In genomic region chr4:2041234-2042130, GRCh38 we compare ENCODE assay signal across 1 cellular context.
TF ChIP-seq lines count a peak whose summit lies in the region.

No MANE protein-coding gene starts in this region.

TF ChIP-seq in HepG2, 621 proteins besides CTCF, POLR2A, EP300 and RAD21 (continued from another document and continues in another):
- TF ChIP-seq, protein P1, sequence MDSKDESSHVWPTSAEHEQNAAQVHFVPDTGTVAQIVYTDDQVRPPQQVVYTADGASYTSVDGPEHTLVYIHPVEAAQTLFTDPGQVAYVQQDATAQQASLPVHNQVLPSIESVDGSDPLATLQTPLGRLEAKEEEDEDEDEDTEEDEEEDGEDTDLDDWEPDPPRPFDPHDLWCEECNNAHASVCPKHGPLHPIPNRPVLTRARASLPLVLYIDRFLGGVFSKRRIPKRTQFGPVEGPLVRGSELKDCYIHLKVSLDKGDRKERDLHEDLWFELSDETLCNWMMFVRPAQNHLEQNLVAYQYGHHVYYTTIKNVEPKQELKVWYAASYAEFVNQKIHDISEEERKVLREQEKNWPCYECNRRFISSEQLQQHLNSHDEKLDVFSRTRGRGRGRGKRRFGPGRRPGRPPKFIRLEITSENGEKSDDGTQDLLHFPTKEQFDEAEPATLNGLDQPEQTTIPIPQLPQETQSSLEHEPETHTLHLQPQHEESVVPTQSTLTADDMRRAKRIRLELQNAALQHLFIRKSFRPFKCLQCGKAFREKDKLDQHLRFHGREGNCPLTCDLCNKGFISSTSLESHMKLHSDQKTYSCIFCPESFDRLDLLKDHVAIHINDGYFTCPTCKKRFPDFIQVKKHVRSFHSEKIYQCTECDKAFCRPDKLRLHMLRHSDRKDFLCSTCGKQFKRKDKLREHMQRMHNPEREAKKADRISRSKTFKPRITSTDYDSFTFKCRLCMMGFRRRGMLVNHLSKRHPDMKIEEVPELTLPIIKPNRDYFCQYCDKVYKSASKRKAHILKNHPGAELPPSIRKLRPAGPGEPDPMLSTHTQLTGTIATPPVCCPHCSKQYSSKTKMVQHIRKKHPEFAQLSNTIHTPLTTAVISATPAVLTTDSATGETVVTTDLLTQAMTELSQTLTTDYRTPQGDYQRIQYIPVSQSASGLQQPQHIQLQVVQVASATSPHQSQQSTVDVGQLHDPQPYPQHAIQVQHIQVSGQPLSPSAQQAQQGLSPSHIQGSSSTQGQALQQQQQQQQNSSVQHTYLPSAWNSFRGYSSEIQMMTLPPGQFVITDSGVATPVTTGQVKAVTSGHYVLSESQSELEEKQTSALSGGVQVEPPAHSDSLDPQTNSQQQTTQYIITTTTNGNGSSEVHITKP (CRISPR knock-in tag; IDR thresholded peaks at IDR 0.05; ENCODE audit: low read depth): no peak
- TF ChIP-seq ZNF841 (CRISPR knock-in tag; IDR thresholded peaks at IDR 0.05; ENCODE audit: borderline replicate concordance) (no peak), ZNF350 (CRISPR knock-in tag; IDR thresholded peaks at IDR 0.05; ENCODE audit: borderline replicate concordance, low read depth) (peak; percentile 68), AHR (CRISPR knock-in tag; IDR thresholded peaks at IDR 0.05) (0 out of 2 replicates have a peak, but pooled peaks have one; percentile 46), ETV6 (CRISPR knock-in tag; conservative IDR thresholded peaks at IDR 0.05) (peak; percentile 52; the same call in 1 of the 2 replicates), KDM1A (CRISPR knock-in tag; IDR thresholded peaks at IDR 0.05) (peak; percentile 69; the same call in 1 of the 2 replicates), ZNF17 (CRISPR knock-in tag; IDR thresholded peaks at IDR 0.05) (no peak), SNAI1 (CRISPR knock-in tag; IDR thresholded peaks at IDR 0.05; ENCODE audit: borderline replicate concordance) (no peak), ZNF264 (CRISPR knock-in tag; IDR thresholded peaks at IDR 0.05) (no peak), KAT8 (CRISPR knock-in tag; IDR thresholded peaks at IDR 0.05) (0 out of 2 replicates have a peak, but pooled peaks have one; percentile 17), EZH2 (conservative IDR thresholded peaks at IDR 0.05; ENCODE audit: low read depth, low read length) (peak; percentile 94), THAP9 (CRISPR knock-in tag; IDR thresholded peaks at IDR 0.05; ENCODE audit: borderline replicate concordance) (peak; percentile 24; the same call in 1 of the 2 replicates), RXRA (CRISPR knock-in tag; IDR thresholded peaks at IDR 0.05) (peak; percentile 53; the same call in 1 of the 2 replicates), ARNT (IDR thresholded peaks at IDR 0.05) (no peak), DZIP1 (CRISPR knock-in tag; IDR thresholded peaks at IDR 0.05) (0 out of 2 replicates have a peak, but pooled peaks have one; percentile 13), POGK (CRISPR knock-in tag; conservative IDR thresholded peaks at IDR 0.05) (no peak), SAP130 (CRISPR knock-in tag; IDR thresholded peaks at IDR 0.05; ENCODE audit: low read depth) (peak; percentile 36), KDM5B (CRISPR knock-in tag; IDR thresholded peaks at IDR 0.05; ENCODE audit: borderline replicate concordance) (peak; percentile 70; the same call in 1 of the 2 replicates), ZNF776 (CRISPR knock-in tag; IDR thresholded peaks at IDR 0.05) (peak; percentile 10; the same call in 1 of the 2 replicates), RBFOX2 (IDR thresholded peaks at IDR 0.05; ENCODE audit: low read depth, low read length) (peak; percentile 54), RNF2 (conservative IDR thresholded peaks at IDR 0.05; ENCODE audit: low read depth) (0 out of 2 replicates have a peak, but pooled peaks have one; percentile 20), CAMTA2 (CRISPR knock-in tag; IDR thresholded peaks at IDR 0.05; ENCODE audit: borderline replicate concordance) (peak; percentile 83; the same call in 1 of the 2 replicates), SOX6 (IDR thresholded peaks at IDR 0.05) (no peak), SOX6 (CRISPR knock-in tag; IDR thresholded peaks at IDR 0.05) (peak; percentile 41; the same call in 1 of the 2 replicates)
- TF ChIP-seq, protein P2, sequence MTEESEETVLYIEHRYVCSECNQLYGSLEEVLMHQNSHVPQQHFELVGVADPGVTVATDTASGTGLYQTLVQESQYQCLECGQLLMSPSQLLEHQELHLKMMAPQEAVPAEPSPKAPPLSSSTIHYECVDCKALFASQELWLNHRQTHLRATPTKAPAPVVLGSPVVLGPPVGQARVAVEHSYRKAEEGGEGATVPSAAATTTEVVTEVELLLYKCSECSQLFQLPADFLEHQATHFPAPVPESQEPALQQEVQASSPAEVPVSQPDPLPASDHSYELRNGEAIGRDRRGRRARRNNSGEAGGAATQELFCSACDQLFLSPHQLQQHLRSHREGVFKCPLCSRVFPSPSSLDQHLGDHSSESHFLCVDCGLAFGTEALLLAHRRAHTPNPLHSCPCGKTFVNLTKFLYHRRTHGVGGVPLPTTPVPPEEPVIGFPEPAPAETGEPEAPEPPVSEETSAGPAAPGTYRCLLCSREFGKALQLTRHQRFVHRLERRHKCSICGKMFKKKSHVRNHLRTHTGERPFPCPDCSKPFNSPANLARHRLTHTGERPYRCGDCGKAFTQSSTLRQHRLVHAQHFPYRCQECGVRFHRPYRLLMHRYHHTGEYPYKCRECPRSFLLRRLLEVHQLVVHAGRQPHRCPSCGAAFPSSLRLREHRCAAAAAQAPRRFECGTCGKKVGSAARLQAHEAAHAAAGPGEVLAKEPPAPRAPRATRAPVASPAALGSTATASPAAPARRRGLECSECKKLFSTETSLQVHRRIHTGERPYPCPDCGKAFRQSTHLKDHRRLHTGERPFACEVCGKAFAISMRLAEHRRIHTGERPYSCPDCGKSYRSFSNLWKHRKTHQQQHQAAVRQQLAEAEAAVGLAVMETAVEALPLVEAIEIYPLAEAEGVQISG (CRISPR knock-in tag; IDR thresholded peaks at IDR 0.05): peak; percentile 33; the same call in 1 of the 2 replicates
- TF ChIP-seq, protein P3, sequence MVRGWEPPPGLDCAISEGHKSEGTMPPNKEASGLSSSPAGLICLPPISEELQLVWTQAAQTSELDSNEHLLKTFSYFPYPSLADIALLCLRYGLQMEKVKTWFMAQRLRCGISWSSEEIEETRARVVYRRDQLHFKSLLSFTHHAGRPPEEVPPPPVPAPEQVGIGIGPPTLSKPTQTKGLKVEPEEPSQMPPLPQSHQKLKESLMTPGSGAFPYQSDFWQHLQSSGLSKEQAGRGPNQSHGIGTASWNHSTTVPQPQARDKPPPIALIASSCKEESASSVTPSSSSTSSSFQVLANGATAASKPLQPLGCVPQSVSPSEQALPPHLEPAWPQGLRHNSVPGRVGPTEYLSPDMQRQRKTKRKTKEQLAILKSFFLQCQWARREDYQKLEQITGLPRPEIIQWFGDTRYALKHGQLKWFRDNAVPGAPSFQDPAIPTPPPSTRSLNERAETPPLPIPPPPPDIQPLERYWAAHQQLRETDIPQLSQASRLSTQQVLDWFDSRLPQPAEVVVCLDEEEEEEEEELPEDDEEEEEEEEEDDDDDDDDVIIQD (CRISPR knock-in tag; IDR thresholded peaks at IDR 0.05; ENCODE audit: low read depth): no peak
- TF ChIP-seq, protein P4, sequence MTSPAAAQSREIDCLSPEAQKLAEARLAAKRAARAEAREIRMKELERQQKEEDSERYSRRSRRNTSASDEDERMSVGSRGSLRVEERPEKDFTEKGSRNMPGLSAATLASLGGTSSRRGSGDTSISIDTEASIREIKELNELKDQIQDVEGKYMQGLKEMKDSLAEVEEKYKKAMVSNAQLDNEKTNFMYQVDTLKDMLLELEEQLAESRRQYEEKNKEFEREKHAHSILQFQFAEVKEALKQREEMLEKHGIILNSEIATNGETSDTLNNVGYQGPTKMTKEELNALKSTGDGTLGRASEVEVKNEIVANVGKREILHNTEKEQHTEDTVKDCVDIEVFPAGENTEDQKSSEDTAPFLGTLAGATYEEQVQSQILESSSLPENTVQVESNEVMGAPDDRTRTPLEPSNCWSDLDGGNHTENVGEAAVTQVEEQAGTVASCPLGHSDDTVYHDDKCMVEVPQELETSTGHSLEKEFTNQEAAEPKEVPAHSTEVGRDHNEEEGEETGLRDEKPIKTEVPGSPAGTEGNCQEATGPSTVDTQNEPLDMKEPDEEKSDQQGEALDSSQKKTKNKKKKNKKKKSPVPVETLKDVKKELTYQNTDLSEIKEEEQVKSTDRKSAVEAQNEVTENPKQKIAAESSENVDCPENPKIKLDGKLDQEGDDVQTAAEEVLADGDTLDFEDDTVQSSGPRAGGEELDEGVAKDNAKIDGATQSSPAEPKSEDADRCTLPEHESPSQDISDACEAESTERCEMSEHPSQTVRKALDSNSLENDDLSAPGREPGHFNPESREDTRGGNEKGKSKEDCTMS (CRISPR knock-in tag; conservative IDR thresholded peaks at IDR 0.05): no peak
- TF ChIP-seq, protein P5, sequence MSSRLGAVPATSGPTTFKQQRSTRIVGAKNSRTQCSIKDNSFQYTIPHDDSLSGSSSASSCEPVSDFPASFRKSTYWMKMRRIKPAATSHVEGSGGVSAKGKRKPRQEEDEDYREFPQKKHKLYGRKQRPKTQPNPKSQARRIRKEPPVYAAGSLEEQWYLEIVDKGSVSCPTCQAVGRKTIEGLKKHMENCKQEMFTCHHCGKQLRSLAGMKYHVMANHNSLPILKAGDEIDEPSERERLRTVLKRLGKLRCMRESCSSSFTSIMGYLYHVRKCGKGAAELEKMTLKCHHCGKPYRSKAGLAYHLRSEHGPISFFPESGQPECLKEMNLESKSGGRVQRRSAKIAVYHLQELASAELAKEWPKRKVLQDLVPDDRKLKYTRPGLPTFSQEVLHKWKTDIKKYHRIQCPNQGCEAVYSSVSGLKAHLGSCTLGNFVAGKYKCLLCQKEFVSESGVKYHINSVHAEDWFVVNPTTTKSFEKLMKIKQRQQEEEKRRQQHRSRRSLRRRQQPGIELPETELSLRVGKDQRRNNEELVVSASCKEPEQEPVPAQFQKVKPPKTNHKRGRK (CRISPR knock-in tag; IDR thresholded peaks at IDR 0.05): no peak
- TF ChIP-seq, protein P6, sequence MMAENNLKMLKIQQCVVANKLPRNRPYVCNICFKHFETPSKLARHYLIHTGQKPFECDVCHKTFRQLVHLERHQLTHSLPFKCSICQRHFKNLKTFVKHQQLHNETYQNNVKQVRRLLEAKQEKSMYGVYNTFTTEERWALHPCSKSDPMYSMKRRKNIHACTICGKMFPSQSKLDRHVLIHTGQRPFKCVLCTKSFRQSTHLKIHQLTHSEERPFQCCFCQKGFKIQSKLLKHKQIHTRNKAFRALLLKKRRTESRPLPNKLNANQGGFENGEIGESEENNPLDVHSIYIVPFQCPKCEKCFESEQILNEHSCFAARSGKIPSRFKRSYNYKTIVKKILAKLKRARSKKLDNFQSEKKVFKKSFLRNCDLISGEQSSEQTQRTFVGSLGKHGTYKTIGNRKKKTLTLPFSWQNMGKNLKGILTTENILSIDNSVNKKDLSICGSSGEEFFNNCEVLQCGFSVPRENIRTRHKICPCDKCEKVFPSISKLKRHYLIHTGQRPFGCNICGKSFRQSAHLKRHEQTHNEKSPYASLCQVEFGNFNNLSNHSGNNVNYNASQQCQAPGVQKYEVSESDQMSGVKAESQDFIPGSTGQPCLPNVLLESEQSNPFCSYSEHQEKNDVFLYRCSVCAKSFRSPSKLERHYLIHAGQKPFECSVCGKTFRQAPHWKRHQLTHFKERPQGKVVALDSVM (CRISPR knock-in tag; IDR thresholded peaks at IDR 0.05): no peak
- TF ChIP-seq, protein P7, sequence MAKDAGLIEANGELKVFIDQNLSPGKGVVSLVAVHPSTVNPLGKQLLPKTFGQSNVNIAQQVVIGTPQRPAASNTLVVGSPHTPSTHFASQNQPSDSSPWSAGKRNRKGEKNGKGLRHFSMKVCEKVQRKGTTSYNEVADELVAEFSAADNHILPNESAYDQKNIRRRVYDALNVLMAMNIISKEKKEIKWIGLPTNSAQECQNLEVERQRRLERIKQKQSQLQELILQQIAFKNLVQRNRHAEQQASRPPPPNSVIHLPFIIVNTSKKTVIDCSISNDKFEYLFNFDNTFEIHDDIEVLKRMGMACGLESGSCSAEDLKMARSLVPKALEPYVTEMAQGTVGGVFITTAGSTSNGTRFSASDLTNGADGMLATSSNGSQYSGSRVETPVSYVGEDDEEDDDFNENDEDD (CRISPR knock-in tag; IDR thresholded peaks at IDR 0.05; ENCODE audit: borderline replicate concordance): peak; percentile 31; the same call in 1 of the 2 replicates
